19 cellular contexts compared by ENCODE assay signal in genomic region chr4:112522389-112522788, GRCh38. TPM values are rescaled to one million over a fixed set of nuclear protein-coding genes. Genes with fewer than 3 reads are reported as not detected.
DNase-seq lines count a peak whose midpoint lies in the region; ATAC-seq and TF ChIP-seq lines count a peak whose summit lies in the region.
"Had no signal": no experiment of that assay in that cellular context is flagged by ENCODE, and none has a peak within 500 bp of the region (broad histone marks: within the 10 kb centered on the region; RNA-seq: fewer than 3 reads in every experiment).

No MANE protein-coding gene starts in this region.

- H3K4me3 Mint-ChIP-seq in T-helper 2 cell treated with Interferon-gamma antibody and Interleukin-4, amounts not matched to agents 5 μg/mL and 100 μg/mL, for 36 hours = peak overlapping the region; percentile 77
- peak overlapping the region; percentile 9 for H3K4me3 Mint-ChIP-seq in CD8-positive, alpha-beta T cell
- H3K4me3 Mint-ChIP-seq in activated T-helper 17 cell treated with anti-CD3 and anti-CD28 coated beads, Interleukin-2, amount 50 U/mL, for 72 hours = peak overlapping the region; percentile 88
- H3K4me3 Mint-ChIP-seq in natural killer cell = peak overlapping the region; percentile 37

- peaks cover 92% of the 10 kb centered on the region for H3K27me3 Mint-ChIP-seq in T-helper 2 cell treated with Interferon-gamma antibody and Interleukin-4, amounts not matched to agents 5 μg/mL and 100 μg/mL, for 36 hours (ENCODE audit: low read depth)
- peaks cover 58% of the 10 kb centered on the region for H3K27me3 Mint-ChIP-seq in CD8-positive, alpha-beta T cell (ENCODE audit: low read depth)
- H3K27me3 Mint-ChIP-seq in activated T-helper 17 cell treated with anti-CD3 and anti-CD28 coated beads, Interleukin-2, amount 50 U/mL, for 72 hours = peaks cover 69% of the 10 kb centered on the region
- peaks cover 63 to 86% of the 10 kb centered on the region in 2 donors for H3K27me3 Mint-ChIP-seq in natural killer cell (ENCODE audit: low read depth in 2 of 2)

- H3K4me1 Mint-ChIP-seq in T-helper 2 cell treated with Interferon-gamma antibody and Interleukin-4, amounts not matched to agents 5 μg/mL and 100 μg/mL, for 36 hours (ENCODE audit: low read depth) = peaks cover 42% of the 10 kb centered on the region
- peaks cover 42% of the 10 kb centered on the region for H3K4me1 Mint-ChIP-seq in CD8-positive, alpha-beta T cell (ENCODE audit: low read depth)
- peaks cover 11% of the 10 kb centered on the region for H3K4me1 Mint-ChIP-seq in activated T-helper 17 cell treated with anti-CD3 and anti-CD28 coated beads, Interleukin-2, amount 50 U/mL, for 72 hours
- peaks cover 22 to 36% of the 10 kb centered on the region in 2 donors for H3K4me1 Mint-ChIP-seq in natural killer cell

- H3K36me3 Mint-ChIP-seq in T-helper 2 cell treated with Interferon-gamma antibody and Interleukin-4, amounts not matched to agents 5 μg/mL and 100 μg/mL, for 36 hours (ENCODE audit: low read depth) = no peaks in the 10 kb centered on the region
- H3K36me3 Mint-ChIP-seq in CD8-positive, alpha-beta T cell = no peaks in the 10 kb centered on the region
- peaks cover 11% of the 10 kb centered on the region for H3K36me3 Mint-ChIP-seq in activated T-helper 17 cell treated with anti-CD3 and anti-CD28 coated beads, Interleukin-2, amount 50 U/mL, for 72 hours (ENCODE audit: low read depth)
- peaks cover 15% of the 10 kb centered on the region for H3K36me3 Mint-ChIP-seq in natural killer cell

- peaks cover 47% of the 10 kb centered on the region for H3K27me3 ChIP-seq in CD8-positive, alpha-beta T cell (ENCODE audit: insufficient read depth, low read length)

- H3K36me3 ChIP-seq in CD8-positive, alpha-beta T cell (ENCODE audit: insufficient read depth, low read length) = no peaks in the 10 kb centered on the region
- H3K36me3 ChIP-seq: SJSA1 had no signal

- POLR2A ChIA-PET in CD8-positive, alpha-beta T cell (lab: Charles Lee) = interaction anchor here (1.0 to 1.5 kb wide), 2 partner anchors 13 to 236 kb away, joined by 4 to 6 read pairs; no protein-coding TSS in a partner anchor

- CTCF ChIA-PET in CD8-positive, alpha-beta T cell (lab: Charles Lee) = interaction anchor here (1.1 to 4.9 kb wide), 6 partner anchors 10 to 423 kb away, joined by 4 to 40 read pairs (median 8); no protein-coding TSS in a partner anchor

- no peak overlapping the region for H3K27ac ChIP-seq in CD8-positive, alpha-beta T cell (ENCODE audit: low read depth, low read length)
- no peak overlapping the region for H3K27ac ChIP-seq in substantia nigra (ENCODE audit: low read depth, low read length, poor library complexity, severe bottlenecking)
- H3K27ac ChIP-seq: C4-2B, PC-9, SJSA1 had no signal

- no peaks in the 10 kb centered on the region for H3K9me3 ChIP-seq in CD8-positive, alpha-beta T cell (ENCODE audit: low read length)
- H3K9me3 ChIP-seq: SJSA1 had no signal

- H3K9me3 Mint-ChIP-seq in T-helper 2 cell treated with Interferon-gamma antibody and Interleukin-4, amounts not matched to agents 5 μg/mL and 100 μg/mL, for 36 hours = no peaks in the 10 kb centered on the region
- peaks cover 4% of the 10 kb centered on the region for H3K9me3 Mint-ChIP-seq in CD8-positive, alpha-beta T cell
- no peaks in the 10 kb centered on the region for H3K9me3 Mint-ChIP-seq in activated T-helper 17 cell treated with anti-CD3 and anti-CD28 coated beads, Interleukin-2, amount 50 U/mL, for 72 hours
- no peaks in the 10 kb centered on the region for H3K9me3 Mint-ChIP-seq in natural killer cell

- no peak for DNase-seq in T-helper 2 cell treated with Interferon-gamma antibody and Interleukin-4, amounts not matched to agents 5 μg/mL and 100 μg/mL, for 36 hours (ENCODE audit: low spot score)
- no peak for DNase-seq in T-helper 2 cell
- DNase-seq in CD8-positive, alpha-beta T cell = no peak
- no peak for DNase-seq in natural killer cell
- no peak for DNase-seq in HT-29 (ENCODE audit: low spot score)
- no peak for DNase-seq in cerebellar nuclear complex (lab: John Stamatoyannopoulos, UW)
- DNase-seq in substantia nigra (lab: John Stamatoyannopoulos, UW) = no peak
- DNase-seq: 8988T; DMS79; effector CD8-positive, alpha-beta T cell; NCI-H526; PC-9; small intestine had no signal

- intact Hi-C loops in CD8-positive, alpha-beta T cell (cut with DNase I, micrococcal nuclease) = loop anchor here (2.0 to 5.0 kb wide), 3 partner anchors 194 to 375 kb away; partner anchors contain the start of genes AP1AR (in 2 of the 2) and FAM241A (in 1 of the 2)
- intact Hi-C loops in natural killer cell (cut with micrococcal nuclease) = loop anchor here (2.0 to 10.0 kb wide), 2 partner anchors 200 to 288 kb away; partner anchors contain the start of gene AP1AR

- peaks cover 25% of the 10 kb centered on the region for H3K4me1 ChIP-seq in CD8-positive, alpha-beta T cell (ENCODE audit: insufficient read depth, low read length)

- H3K27ac Mint-ChIP-seq in T-helper 2 cell treated with Interferon-gamma antibody and Interleukin-4, amounts not matched to agents 5 μg/mL and 100 μg/mL, for 36 hours = no peak overlapping the region
- no peak overlapping the region for H3K27ac Mint-ChIP-seq in CD8-positive, alpha-beta T cell
- no peak overlapping the region for H3K27ac Mint-ChIP-seq in activated T-helper 17 cell treated with anti-CD3 and anti-CD28 coated beads, Interleukin-2, amount 50 U/mL, for 72 hours
- no peak overlapping the region for H3K27ac Mint-ChIP-seq in natural killer cell

- no peak for ATAC-seq in CD8-positive, alpha-beta T cell
- ATAC-seq in activated T-helper 17 cell treated with anti-CD3 and anti-CD28 coated beads, Interleukin-2, amount 50 U/mL, for 72 hours (replicated peaks) = no peak
- no peak for ATAC-seq in natural killer cell

- no peak for TF ChIP-seq CTCF in CD8-positive, alpha-beta T cell (IDR thresholded peaks at IDR 0.05)
- no peak for TF ChIP-seq CTCF in natural killer cell (IDR thresholded peaks at IDR 0.05)

- no peak overlapping the region for H3K4me3 ChIP-seq in CD8-positive, alpha-beta T cell (ENCODE audit: low read depth, low read length)
- H3K4me3 ChIP-seq: PC-9 had no signal

RNA-seq across cellular contexts. Expression of gene NEUROG2, which starts 6.4 kb away (rescaled TPM):
- not detected for total RNA-seq in CD8-positive, alpha-beta T cell
- not detected for total RNA-seq in activated T-helper 17 cell treated with anti-CD3 and anti-CD28 coated beads, Interleukin-2, amount 50 U/mL, for 72 hours
- not detected for total RNA-seq in natural killer cell
- total RNA-seq in HT-29 (2014; rRNA removed; shearing (Covaris generic)) = not detected in 2 replicates
- total RNA-seq: left colon, mononuclear cell, PC-9, SJSA1, urinary bladder had no signal

Comparison
In these comparisons a context has a peak if more than half of its experiments do, and no peak if none do; other contexts are left out.
1. H3K4me3 Mint-ChIP-seq: peak in every context shown above with its lines; median percentile 88 in activated T-helper 17 cell treated with anti-CD3 and anti-CD28 coated beads, Interleukin-2, amount 50 U/mL, for 72 hours; 77 in T-helper 2 cell treated with Interferon-gamma antibody and Interleukin-4, amounts not matched to agents 5 μg/mL and 100 μg/mL, for 36 hours; 37 in natural killer cell; 9 in CD8-positive, alpha-beta T cell.